ENCODE assay signal across 12 cellular contexts in the genomic region with DNA sequence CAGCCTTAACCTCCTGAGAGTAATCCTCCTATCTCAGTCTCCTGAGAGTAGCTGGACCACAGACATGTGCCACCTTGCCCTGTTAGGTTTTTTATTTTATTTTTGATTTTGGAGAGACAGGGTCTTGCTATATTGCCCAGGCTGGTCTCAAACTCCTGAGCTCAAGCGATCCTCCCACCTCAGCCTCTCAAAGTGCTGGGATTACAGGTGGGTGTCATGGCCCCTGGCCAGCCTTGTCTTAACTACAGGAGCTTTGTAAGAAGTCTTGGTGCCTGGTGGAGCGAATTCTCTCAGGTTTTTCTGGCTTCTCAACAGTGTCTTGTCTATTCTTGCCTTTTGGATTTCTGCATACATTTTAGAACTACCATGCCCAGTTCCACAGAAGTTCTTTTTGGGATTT.
DNase-seq lines count a peak whose midpoint lies in the region; TF ChIP-seq lines count a peak whose summit lies in the region.
"Had no signal": no experiment of that assay in that cellular context is flagged by ENCODE, and none has a peak within 500 bp of the region (broad histone marks: within the 10 kb centered on the region; RNA-seq: fewer than 3 reads in every experiment).

No MANE protein-coding gene starts in this region.

- H3K9me3 Mint-ChIP-seq in osteocyte (ENCODE audit: unreplicated experiment) (peaks cover 23% of the 10 kb centered on the region), nephron progenitor cell (peaks cover 81% of the 10 kb centered on the region)

- no peaks in the 10 kb centered on the region for H3K9me3 ChIP-seq in SJCRH30 (replicated peaks)
- no peaks in the 10 kb centered on the region for H3K9me3 ChIP-seq in vagina
- H3K9me3 ChIP-seq: A549, Caco-2 had no signal

- H3K27ac ChIP-seq in SJCRH30: peak overlapping the region; percentile 88
- no peak overlapping the region for H3K27ac ChIP-seq in coronary artery
- no peak overlapping the region for H3K27ac ChIP-seq in vagina
- H3K27ac ChIP-seq: C4-2B had no signal

- H3K4me1 ChIP-seq in SJCRH30: peaks cover 23% of the 10 kb centered on the region
- peaks cover 8% of the 10 kb centered on the region for H3K4me1 ChIP-seq in vagina
- H3K4me1 ChIP-seq: Caco-2 had no signal

- DNase-seq in SJCRH30: peak in 1 of 2 experiments; percentile 34
- DNase-seq in coronary artery (ENCODE audit: low spot score): peak; percentile 29
- peak; percentile 27 for DNase-seq in osteocyte (ENCODE audit: extremely low spot score, unreplicated experiment)
- peak; percentile 9 to 25 for DNase-seq in vagina (ENCODE audit: extremely low spot score in 2 of 2)
- no peak for DNase-seq in nephron progenitor cell
- no peak for DNase-seq in A172 (ENCODE audit: low spot score)
- DNase-seq: AML-193; Caco-2; CD4-positive, alpha-beta T cell; H9 had no signal

- TF ChIP-seq CTCF in coronary artery (IDR thresholded peaks at IDR 0.05) (no peak), osteocyte (IDR thresholded peaks at IDR 0.05) (no peak), vagina (IDR thresholded peaks at IDR 0.05) (no peak), nephron progenitor cell (IDR thresholded peaks at IDR 0.05) (no peak)

- H3K4me3 ChIP-seq in SJCRH30 (no peak overlapping the region), coronary artery (no peak overlapping the region), vagina (no peak overlapping the region)
- H3K4me3 ChIP-seq: A549 had no signal

- H3K27me3 ChIP-seq in SJCRH30 (no peaks in the 10 kb centered on the region), vagina (no peaks in the 10 kb centered on the region)

- H3K27me3 Mint-ChIP-seq in osteocyte (ENCODE audit: unreplicated experiment) (no peaks in the 10 kb centered on the region), nephron progenitor cell (ENCODE audit: low read depth, poor library complexity) (no peaks in the 10 kb centered on the region)

- H3K36me3 Mint-ChIP-seq in osteocyte (ENCODE audit: unreplicated experiment): no peaks in the 10 kb centered on the region
- no peaks in the 10 kb centered on the region for H3K36me3 Mint-ChIP-seq in nephron progenitor cell (ENCODE audit: low read depth)

- H3K4me1 Mint-ChIP-seq in osteocyte (ENCODE audit: unreplicated experiment) (no peaks in the 10 kb centered on the region), nephron progenitor cell (no peaks in the 10 kb centered on the region)
- H3K4me1 Mint-ChIP-seq: H9 had no signal

- H3K27ac Mint-ChIP-seq in osteocyte (ENCODE audit: unreplicated experiment) (no peak overlapping the region), nephron progenitor cell (no peak overlapping the region)
- H3K27ac Mint-ChIP-seq: CD4-positive, alpha-beta T cell; H9 had no signal

- TF ChIP-seq POLR2A in vagina (IDR thresholded peaks at IDR 0.05): no peak

- intact Hi-C loops in vagina (cut with DNase I): no loop called here

- H3K4me3 Mint-ChIP-seq in osteocyte (ENCODE audit: unreplicated experiment) (no peak overlapping the region), nephron progenitor cell (no peak overlapping the region)
- H3K4me3 Mint-ChIP-seq: CD4-positive, alpha-beta T cell; H9 had no signal

- H3K36me3 ChIP-seq in SJCRH30 (no peaks in the 10 kb centered on the region), vagina (no peaks in the 10 kb centered on the region)

Comparison
In these comparisons a context has a peak if more than half of its experiments do, and no peak if none do; other contexts are left out.
1. DNase-seq: peak in coronary artery (single experiment), osteocyte (single experiment) and vagina (2 of 2); none in nephron progenitor cell (single experiment) and A172 (single experiment).